In the genomic region with DNA sequence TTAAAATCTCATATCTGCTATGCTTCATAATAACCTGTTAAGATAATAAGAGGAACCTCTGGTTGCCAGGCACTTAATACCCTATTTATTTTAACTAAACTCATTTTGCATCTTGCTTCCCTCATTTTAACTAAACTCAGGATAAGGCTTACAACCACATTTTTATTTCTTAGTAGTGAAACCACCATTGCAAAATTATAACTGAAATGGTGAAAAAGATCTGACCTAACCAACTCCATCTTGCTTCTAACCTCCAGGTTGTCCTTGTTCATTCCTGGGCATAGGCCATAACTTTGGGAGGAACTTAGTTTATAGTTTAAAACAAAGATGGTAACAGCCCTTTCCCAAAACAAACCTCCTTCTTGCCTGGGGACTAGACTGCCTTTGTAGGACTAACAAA, we compare ENCODE assay signal across 1 cellular context.
TF ChIP-seq lines count a peak whose summit lies in the region.

No MANE protein-coding gene starts in this region.

TF ChIP-seq in GM12878, 131 proteins besides CTCF, POLR2A, EP300 and RAD21 (continued from another document):
- TF ChIP-seq, protein P1, sequence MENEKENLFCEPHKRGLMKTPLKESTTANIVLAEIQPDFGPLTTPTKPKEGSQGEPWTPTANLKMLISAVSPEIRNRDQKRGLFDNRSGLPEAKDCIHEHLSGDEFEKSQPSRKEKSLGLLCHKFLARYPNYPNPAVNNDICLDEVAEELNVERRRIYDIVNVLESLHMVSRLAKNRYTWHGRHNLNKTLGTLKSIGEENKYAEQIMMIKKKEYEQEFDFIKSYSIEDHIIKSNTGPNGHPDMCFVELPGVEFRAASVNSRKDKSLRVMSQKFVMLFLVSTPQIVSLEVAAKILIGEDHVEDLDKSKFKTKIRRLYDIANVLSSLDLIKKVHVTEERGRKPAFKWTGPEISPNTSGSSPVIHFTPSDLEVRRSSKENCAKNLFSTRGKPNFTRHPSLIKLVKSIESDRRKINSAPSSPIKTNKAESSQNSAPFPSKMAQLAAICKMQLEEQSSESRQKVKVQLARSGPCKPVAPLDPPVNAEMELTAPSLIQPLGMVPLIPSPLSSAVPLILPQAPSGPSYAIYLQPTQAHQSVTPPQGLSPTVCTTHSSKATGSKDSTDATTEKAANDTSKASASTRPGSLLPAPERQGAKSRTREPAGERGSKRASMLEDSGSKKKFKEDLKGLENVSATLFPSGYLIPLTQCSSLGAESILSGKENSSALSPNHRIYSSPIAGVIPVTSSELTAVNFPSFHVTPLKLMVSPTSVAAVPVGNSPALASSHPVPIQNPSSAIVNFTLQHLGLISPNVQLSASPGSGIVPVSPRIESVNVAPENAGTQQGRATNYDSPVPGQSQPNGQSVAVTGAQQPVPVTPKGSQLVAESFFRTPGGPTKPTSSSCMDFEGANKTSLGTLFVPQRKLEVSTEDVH (IDR thresholded peaks at IDR 0.05; ENCODE audit: low read depth, partially characterized antibody), result no peak
- TF ChIP-seq, protein P2, sequence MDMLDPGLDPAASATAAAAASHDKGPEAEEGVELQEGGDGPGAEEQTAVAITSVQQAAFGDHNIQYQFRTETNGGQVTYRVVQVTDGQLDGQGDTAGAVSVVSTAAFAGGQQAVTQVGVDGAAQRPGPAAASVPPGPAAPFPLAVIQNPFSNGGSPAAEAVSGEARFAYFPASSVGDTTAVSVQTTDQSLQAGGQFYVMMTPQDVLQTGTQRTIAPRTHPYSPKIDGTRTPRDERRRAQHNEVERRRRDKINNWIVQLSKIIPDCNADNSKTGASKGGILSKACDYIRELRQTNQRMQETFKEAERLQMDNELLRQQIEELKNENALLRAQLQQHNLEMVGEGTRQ (IDR thresholded peaks at IDR 0.05; ENCODE audit: borderline replicate concordance, low read depth, low read length), result no peak
- TF ChIP-seq GATAD2B (conservative IDR thresholded peaks at IDR 0.05; ENCODE audit: low read depth), result no peak
- no peak for TF ChIP-seq PAX8 (IDR thresholded peaks at IDR 0.05)
- TF ChIP-seq, protein P3, sequence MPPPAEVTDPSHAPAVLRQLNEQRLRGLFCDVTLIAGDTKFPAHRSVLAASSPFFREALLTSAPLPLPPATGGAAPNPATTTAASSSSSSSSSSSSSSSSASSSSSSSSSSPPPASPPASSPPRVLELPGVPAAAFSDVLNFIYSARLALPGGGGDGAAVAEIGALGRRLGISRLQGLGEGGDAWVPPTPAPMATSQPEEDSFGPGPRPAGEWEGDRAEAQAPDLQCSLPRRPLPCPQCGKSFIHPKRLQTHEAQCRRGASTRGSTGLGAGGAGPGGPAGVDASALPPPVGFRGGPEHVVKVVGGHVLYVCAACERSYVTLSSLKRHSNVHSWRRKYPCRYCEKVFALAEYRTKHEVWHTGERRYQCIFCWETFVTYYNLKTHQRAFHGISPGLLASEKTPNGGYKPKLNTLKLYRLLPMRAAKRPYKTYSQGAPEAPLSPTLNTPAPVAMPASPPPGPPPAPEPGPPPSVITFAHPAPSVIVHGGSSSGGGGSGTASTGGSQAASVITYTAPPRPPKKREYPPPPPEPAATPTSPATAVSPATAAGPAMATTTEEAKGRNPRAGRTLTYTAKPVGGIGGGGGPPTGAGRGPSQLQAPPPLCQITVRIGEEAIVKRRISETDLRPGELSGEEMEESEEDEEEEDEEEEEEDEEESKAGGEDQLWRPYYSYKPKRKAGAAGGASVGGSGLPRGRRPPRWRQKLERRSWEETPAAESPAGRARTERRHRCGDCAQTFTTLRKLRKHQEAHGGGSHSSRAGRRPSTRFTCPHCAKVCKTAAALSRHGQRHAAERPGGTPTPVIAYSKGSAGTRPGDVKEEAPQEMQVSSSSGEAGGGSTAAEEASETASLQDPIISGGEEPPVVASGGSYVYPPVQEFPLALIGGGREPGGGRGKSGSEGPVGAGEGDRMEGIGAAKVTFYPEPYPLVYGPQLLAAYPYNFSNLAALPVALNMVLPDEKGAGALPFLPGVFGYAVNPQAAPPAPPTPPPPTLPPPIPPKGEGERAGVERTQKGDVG (CRISPR knock-in tag; IDR thresholded peaks at IDR 0.05), result peak; percentile 86
- TF ChIP-seq, protein P4, sequence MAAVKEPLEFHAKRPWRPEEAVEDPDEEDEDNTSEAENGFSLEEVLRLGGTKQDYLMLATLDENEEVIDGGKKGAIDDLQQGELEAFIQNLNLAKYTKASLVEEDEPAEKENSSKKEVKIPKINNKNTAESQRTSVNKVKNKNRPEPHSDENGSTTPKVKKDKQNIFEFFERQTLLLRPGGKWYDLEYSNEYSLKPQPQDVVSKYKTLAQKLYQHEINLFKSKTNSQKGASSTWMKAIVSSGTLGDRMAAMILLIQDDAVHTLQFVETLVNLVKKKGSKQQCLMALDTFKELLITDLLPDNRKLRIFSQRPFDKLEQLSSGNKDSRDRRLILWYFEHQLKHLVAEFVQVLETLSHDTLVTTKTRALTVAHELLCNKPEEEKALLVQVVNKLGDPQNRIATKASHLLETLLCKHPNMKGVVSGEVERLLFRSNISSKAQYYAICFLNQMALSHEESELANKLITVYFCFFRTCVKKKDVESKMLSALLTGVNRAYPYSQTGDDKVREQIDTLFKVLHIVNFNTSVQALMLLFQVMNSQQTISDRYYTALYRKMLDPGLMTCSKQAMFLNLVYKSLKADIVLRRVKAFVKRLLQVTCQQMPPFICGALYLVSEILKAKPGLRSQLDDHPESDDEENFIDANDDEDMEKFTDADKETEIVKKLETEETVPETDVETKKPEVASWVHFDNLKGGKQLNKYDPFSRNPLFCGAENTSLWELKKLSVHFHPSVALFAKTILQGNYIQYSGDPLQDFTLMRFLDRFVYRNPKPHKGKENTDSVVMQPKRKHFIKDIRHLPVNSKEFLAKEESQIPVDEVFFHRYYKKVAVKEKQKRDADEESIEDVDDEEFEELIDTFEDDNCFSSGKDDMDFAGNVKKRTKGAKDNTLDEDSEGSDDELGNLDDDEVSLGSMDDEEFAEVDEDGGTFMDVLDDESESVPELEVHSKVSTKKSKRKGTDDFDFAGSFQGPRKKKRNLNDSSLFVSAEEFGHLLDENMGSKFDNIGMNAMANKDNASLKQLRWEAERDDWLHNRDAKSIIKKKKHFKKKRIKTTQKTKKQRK (IDR thresholded peaks at IDR 0.05; ENCODE audit: low read depth, low read length), result no peak
- TF ChIP-seq, protein P5, sequence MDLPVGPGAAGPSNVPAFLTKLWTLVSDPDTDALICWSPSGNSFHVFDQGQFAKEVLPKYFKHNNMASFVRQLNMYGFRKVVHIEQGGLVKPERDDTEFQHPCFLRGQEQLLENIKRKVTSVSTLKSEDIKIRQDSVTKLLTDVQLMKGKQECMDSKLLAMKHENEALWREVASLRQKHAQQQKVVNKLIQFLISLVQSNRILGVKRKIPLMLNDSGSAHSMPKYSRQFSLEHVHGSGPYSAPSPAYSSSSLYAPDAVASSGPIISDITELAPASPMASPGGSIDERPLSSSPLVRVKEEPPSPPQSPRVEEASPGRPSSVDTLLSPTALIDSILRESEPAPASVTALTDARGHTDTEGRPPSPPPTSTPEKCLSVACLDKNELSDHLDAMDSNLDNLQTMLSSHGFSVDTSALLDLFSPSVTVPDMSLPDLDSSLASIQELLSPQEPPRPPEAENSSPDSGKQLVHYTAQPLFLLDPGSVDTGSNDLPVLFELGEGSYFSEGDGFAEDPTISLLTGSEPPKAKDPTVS (IDR thresholded peaks at IDR 0.05; ENCODE audit: low read depth, low read length), result no peak
- TF ChIP-seq, protein P6, sequence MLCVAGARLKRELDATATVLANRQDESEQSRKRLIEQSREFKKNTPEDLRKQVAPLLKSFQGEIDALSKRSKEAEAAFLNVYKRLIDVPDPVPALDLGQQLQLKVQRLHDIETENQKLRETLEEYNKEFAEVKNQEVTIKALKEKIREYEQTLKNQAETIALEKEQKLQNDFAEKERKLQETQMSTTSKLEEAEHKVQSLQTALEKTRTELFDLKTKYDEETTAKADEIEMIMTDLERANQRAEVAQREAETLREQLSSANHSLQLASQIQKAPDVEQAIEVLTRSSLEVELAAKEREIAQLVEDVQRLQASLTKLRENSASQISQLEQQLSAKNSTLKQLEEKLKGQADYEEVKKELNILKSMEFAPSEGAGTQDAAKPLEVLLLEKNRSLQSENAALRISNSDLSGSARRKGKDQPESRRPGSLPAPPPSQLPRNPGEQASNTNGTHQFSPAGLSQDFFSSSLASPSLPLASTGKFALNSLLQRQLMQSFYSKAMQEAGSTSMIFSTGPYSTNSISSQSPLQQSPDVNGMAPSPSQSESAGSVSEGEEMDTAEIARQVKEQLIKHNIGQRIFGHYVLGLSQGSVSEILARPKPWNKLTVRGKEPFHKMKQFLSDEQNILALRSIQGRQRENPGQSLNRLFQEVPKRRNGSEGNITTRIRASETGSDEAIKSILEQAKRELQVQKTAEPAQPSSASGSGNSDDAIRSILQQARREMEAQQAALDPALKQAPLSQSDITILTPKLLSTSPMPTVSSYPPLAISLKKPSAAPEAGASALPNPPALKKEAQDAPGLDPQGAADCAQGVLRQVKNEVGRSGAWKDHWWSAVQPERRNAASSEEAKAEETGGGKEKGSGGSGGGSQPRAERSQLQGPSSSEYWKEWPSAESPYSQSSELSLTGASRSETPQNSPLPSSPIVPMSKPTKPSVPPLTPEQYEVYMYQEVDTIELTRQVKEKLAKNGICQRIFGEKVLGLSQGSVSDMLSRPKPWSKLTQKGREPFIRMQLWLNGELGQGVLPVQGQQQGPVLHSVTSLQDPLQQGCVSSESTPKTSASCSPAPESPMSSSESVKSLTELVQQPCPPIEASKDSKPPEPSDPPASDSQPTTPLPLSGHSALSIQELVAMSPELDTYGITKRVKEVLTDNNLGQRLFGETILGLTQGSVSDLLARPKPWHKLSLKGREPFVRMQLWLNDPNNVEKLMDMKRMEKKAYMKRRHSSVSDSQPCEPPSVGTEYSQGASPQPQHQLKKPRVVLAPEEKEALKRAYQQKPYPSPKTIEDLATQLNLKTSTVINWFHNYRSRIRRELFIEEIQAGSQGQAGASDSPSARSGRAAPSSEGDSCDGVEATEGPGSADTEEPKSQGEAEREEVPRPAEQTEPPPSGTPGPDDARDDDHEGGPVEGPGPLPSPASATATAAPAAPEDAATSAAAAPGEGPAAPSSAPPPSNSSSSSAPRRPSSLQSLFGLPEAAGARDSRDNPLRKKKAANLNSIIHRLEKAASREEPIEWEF (IDR thresholded peaks at IDR 0.05; ENCODE audit: insufficient replicate concordance, low read depth, low read length), result no peak
- TF ChIP-seq POU2F2 (IDR thresholded peaks at IDR 0.05; ENCODE audit: borderline replicate concordance, low read depth, low read length), result no peak
- TF ChIP-seq, protein P7, sequence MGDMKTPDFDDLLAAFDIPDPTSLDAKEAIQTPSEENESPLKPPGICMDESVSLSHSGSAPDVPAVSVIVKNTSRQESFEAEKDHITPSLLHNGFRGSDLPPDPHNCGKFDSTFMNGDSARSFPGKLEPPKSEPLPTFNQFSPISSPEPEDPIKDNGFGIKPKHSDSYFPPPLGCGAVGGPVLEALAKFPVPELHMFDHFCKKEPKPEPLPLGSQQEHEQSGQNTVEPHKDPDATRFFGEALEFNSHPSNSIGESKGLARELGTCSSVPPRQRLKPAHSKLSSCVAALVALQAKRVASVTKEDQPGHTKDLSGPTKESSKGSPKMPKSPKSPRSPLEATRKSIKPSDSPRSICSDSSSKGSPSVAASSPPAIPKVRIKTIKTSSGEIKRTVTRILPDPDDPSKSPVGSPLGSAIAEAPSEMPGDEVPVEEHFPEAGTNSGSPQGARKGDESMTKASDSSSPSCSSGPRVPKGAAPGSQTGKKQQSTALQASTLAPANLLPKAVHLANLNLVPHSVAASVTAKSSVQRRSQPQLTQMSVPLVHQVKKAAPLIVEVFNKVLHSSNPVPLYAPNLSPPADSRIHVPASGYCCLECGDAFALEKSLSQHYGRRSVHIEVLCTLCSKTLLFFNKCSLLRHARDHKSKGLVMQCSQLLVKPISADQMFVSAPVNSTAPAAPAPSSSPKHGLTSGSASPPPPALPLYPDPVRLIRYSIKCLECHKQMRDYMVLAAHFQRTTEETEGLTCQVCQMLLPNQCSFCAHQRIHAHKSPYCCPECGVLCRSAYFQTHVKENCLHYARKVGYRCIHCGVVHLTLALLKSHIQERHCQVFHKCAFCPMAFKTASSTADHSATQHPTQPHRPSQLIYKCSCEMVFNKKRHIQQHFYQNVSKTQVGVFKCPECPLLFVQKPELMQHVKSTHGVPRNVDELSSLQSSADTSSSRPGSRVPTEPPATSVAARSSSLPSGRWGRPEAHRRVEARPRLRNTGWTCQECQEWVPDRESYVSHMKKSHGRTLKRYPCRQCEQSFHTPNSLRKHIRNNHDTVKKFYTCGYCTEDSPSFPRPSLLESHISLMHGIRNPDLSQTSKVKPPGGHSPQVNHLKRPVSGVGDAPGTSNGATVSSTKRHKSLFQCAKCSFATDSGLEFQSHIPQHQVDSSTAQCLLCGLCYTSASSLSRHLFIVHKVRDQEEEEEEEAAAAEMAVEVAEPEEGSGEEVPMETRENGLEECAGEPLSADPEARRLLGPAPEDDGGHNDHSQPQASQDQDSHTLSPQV (IDR thresholded peaks at IDR 0.05), result peak; percentile 98
- TF ChIP-seq, protein P8, sequence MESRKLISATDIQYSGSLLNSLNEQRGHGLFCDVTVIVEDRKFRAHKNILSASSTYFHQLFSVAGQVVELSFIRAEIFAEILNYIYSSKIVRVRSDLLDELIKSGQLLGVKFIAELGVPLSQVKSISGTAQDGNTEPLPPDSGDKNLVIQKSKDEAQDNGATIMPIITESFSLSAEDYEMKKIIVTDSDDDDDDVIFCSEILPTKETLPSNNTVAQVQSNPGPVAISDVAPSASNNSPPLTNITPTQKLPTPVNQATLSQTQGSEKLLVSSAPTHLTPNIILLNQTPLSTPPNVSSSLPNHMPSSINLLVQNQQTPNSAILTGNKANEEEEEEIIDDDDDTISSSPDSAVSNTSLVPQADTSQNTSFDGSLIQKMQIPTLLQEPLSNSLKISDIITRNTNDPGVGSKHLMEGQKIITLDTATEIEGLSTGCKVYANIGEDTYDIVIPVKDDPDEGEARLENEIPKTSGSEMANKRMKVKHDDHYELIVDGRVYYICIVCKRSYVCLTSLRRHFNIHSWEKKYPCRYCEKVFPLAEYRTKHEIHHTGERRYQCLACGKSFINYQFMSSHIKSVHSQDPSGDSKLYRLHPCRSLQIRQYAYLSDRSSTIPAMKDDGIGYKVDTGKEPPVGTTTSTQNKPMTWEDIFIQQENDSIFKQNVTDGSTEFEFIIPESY (IDR thresholded peaks at IDR 0.05), result no peak
- no peak for TF ChIP-seq MEF2A (IDR thresholded peaks at IDR 0.05; ENCODE audit: insufficient read depth, low read depth, low read length)
